Comparison of ENCODE assay signal across 23 cellular contexts in the genomic region with DNA sequence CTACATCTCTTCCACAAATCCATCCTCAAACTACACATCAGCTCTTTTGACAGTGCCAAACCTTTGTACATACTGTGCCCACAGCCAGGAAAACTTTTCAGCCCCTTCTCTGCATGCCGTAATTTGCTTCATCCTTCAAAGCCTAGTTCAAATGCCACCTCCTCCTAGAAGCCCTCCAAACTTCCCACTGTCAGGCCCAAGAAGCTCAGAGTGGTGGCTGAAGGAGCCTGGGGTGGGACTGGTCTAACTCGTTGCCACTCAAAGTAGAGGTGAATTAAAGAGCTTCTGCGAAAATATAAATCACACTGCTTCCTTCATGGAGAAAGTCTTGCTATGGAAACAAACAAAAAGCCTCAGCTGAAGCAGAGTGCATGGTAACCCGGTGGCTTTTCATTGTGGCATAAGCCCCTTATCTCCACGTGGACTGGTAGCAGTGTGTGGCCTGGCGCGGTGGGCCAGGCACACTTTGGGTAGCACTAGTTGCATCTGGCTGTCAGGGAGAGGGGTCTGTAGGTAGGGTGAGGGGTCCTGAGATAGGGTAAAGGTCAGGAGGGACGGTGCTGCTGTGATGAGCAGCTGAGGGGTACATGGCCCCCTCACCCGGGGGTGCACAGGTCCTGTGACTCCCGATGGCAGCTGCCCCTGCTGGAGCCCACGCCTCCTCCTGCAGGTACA.
A peak's percentile ranks its signal among the peaks of the same experiment; 100 is the strongest.
DNase-seq lines count a peak whose midpoint lies in the region; ATAC-seq and TF ChIP-seq lines count a peak whose summit lies in the region.
"Had no signal": no experiment of that assay in that cellular context is flagged by ENCODE, and none has a peak within 500 bp of the region (broad histone marks: within the 10 kb centered on the region; RNA-seq: fewer than 3 reads in every experiment).

No MANE protein-coding gene starts in this region.

- no peaks in the 10 kb centered on the region for H3K79me1 ChIP-seq in IMR-90 (ENCODE audit: low read depth in 1 of 2, low read length in 2 of 2)

- peak; percentile 8 for DNase-seq in activated T-cell treated with anti-CD3 and anti-CD28 coated beads, Interleukin-2, amount 50 U/mL, for 1 hour
- no peak for DNase-seq in activated T-cell treated with anti-CD3 and anti-CD28 coated beads, Interleukin-2, amount 50 U/mL, for 4 hours
- DNase-seq in IMR-90 (no peak), osteoblast (ENCODE audit: insufficient read length, low spot score, missing footprints) (peak; percentile 76), glutamatergic neuron (no peak), H4 (ENCODE audit: low spot score) (no peak)
- no peak for DNase-seq in stimulated activated effector memory CD8-positive, alpha-beta T cell treated with anti-CD3 and anti-CD28 coated beads, Interleukin-12 subunit alpha, Interleukin-12 subunit beta, amount 100 ng/mL, for 72 hours (ENCODE audit: low spot score in 2 of 2)
- DNase-seq: AML-193; CD8-positive, alpha-beta T cell; KBM-7; NCI-H1105 treated with DMSO at 0.1 percent for 48 hours; NCI-H146; NCI-H1930; NCI-H446; NCI-H526; NCI-H82; NK-92 treated with Interleukin-12 subunit alpha and Interleukin-12 subunit beta, amount 100 ng/mL, for 24 hours; PC-3 had no signal

- no peak for ATAC-seq in activated T-cell treated with anti-CD3 and anti-CD28 coated beads, Interleukin-2, amount 50 U/mL, for 4 hours
- ATAC-seq in IMR-90 (ENCODE audit: low read depth), result no peak
- no peak for ATAC-seq in stimulated activated effector memory CD8-positive, alpha-beta T cell treated with anti-CD3 and anti-CD28 coated beads, Interleukin-12 subunit alpha, Interleukin-12 subunit beta, amount 100 ng/mL, for 72 hours
- ATAC-seq: CD8-positive, alpha-beta T cell; GM12878; HepG2; PC-3 had no signal

- no peaks in the 10 kb centered on the region for H3K4me1 Mint-ChIP-seq in activated T-cell treated with anti-CD3 and anti-CD28 coated beads, Interleukin-2, amount 50 U/mL, for 4 hours (ENCODE audit: low read depth)
- H3K4me1 Mint-ChIP-seq in glutamatergic neuron (ENCODE audit: low read depth, unreplicated experiment), result no peaks in the 10 kb centered on the region
- H3K4me1 Mint-ChIP-seq in stimulated activated effector memory CD8-positive, alpha-beta T cell treated with anti-CD3 and anti-CD28 coated beads, Interleukin-12 subunit alpha, Interleukin-12 subunit beta, amount 100 ng/mL, for 72 hours, result peaks cover 15% of the 10 kb centered on the region

- TF ChIP-seq RAD21 in IMR-90 (IDR thresholded peaks at IDR 0.05; ENCODE audit: low read length), result no peak

- TF ChIP-seq CTCF in IMR-90 (conservative IDR thresholded peaks at IDR 0.05; ENCODE audit: low read depth, low read length) (no peak), osteoblast (IDR thresholded peaks at IDR 0.05; ENCODE audit: extremely low read depth, low read depth, low read length) (no peak), glutamatergic neuron (IDR thresholded peaks at IDR 0.05; ENCODE audit: partially characterized antibody, unreplicated experiment) (no peak)

- H2BK120ac ChIP-seq in IMR-90 (ENCODE audit: low read depth, low read length), result no peak overlapping the region

- H3K9me1 ChIP-seq in IMR-90 (ENCODE audit: insufficient read depth, low read length), result no peaks in the 10 kb centered on the region; the same call in 1 of the 2 replicates

- intact Hi-C loops in IMR-90 (cut with micrococcal nuclease), result no loop called here

- H3K36me3 ChIP-seq in IMR-90 (ENCODE audit: control insufficient read depth, insufficient read depth, low read length), result no peaks in the 10 kb centered on the region
- H3K36me3 ChIP-seq in osteoblast (ENCODE audit: insufficient read depth, low read length), result no peaks in the 10 kb centered on the region

- H4K8ac ChIP-seq in IMR-90 (ENCODE audit: low read depth in 2 of 2, low read length in 2 of 2), result no peak overlapping the region

- CTCF ChIA-PET in IMR-90 (lab: Yijun Ruan, JAX), result no interaction called here

- H3K27ac ChIP-seq in IMR-90 (ENCODE audit: insufficient read depth, low read length) (no peak overlapping the region), osteoblast (ENCODE audit: low read depth, low read length) (no peak overlapping the region)
- H3K27ac ChIP-seq: C4-2B had no signal

- peak overlapping the region; percentile 78 for H2AK9ac ChIP-seq in IMR-90 (replicated peaks; ENCODE audit: low read depth, low read length, poor library complexity)

- H3K27me3 Mint-ChIP-seq in activated T-cell treated with anti-CD3 and anti-CD28 coated beads, Interleukin-2, amount 50 U/mL, for 4 hours (ENCODE audit: low read depth), result no peaks in the 10 kb centered on the region
- H3K27me3 Mint-ChIP-seq in glutamatergic neuron (ENCODE audit: unreplicated experiment), result peaks cover 6% of the 10 kb centered on the region

- 40% methylated on average over 1 of the region's 11 CpGs; no CpG with 5 or more reads in 1 of the 2 experiments for WGBS in IMR-90 (ENCODE audit: extremely low coverage in 2 of 2, insufficient read length in 1 of 2), 2 experiments

- BruUV-seq in IMR-90 (replicated peaks; lab: Mats Ljungman, UMichigan), result no TSS peak

- no peak overlapping the region for H3K4ac ChIP-seq in IMR-90 (ENCODE audit: low read depth, low read length)

- no peak overlapping the region for H2AK5ac ChIP-seq in IMR-90 (ENCODE audit: low read depth, low read length)

- POLR2A ChIA-PET in IMR-90 (lab: Charles Lee; ENCODE audit: unreplicated experiment), result no interaction called here

- dilution Hi-C loops in IMR-90 (cut with HindIII; ENCODE audit: low sequenced_read_pairs, unreplicated experiment), result no loop called here

- no peak overlapping the region for H3K4me3 Mint-ChIP-seq in activated T-cell treated with anti-CD3 and anti-CD28 coated beads, Interleukin-2, amount 50 U/mL, for 4 hours
- no peak overlapping the region for H3K4me3 Mint-ChIP-seq in glutamatergic neuron (ENCODE audit: unreplicated experiment)
- no peak overlapping the region for H3K4me3 Mint-ChIP-seq in stimulated activated effector memory CD8-positive, alpha-beta T cell treated with anti-CD3 and anti-CD28 coated beads, Interleukin-12 subunit alpha, Interleukin-12 subunit beta, amount 100 ng/mL, for 72 hours
- H3K4me3 Mint-ChIP-seq: CD8-positive, alpha-beta T cell had no signal

- no peak overlapping the region for H2BK20ac ChIP-seq in IMR-90 (ENCODE audit: low read depth, low read length)

- H3K4me2 ChIP-seq in IMR-90 (ENCODE audit: low read depth, low read length) (no peak overlapping the region), osteoblast (ENCODE audit: insufficient read depth, low read length) (no peak overlapping the region)
- H3K4me2 ChIP-seq: SK-N-SH had no signal

- H3K9me3 ChIP-seq in IMR-90 (ENCODE audit: control insufficient read depth, insufficient read depth, low read length) (no peaks in the 10 kb centered on the region), osteoblast (ENCODE audit: low read depth, low read length) (no peaks in the 10 kb centered on the region)
- H3K9me3 ChIP-seq: Caco-2, SK-N-SH had no signal

- H3K27ac Mint-ChIP-seq in glutamatergic neuron (ENCODE audit: unreplicated experiment), result no peak overlapping the region
- H3K27ac Mint-ChIP-seq in stimulated activated effector memory CD8-positive, alpha-beta T cell treated with anti-CD3 and anti-CD28 coated beads, Interleukin-12 subunit alpha, Interleukin-12 subunit beta, amount 100 ng/mL, for 72 hours, result no peak overlapping the region
- H3K27ac Mint-ChIP-seq: CD8-positive, alpha-beta T cell had no signal

- no peak overlapping the region for H3K56ac ChIP-seq in IMR-90 (ENCODE audit: extremely low read depth, insufficient read depth, low read length)

- no peaks in the 10 kb centered on the region for H3K4me1 ChIP-seq in IMR-90 (ENCODE audit: control insufficient read depth, insufficient read depth, low read length)
- no peaks in the 10 kb centered on the region for H3K4me1 ChIP-seq in osteoblast (ENCODE audit: insufficient read depth, low read length)
- H3K4me1 ChIP-seq: Caco-2 had no signal

- H4K5ac ChIP-seq in IMR-90 (ENCODE audit: low read depth, low read length), result no peak overlapping the region

- no peak overlapping the region for H3K9ac ChIP-seq in IMR-90 (ENCODE audit: low read depth, low read length)
- H3K9ac ChIP-seq: SK-N-SH had no signal

- H4K20me1 ChIP-seq in IMR-90 (ENCODE audit: insufficient read depth, low read length), result no peaks in the 10 kb centered on the region
- no peaks in the 10 kb centered on the region for H4K20me1 ChIP-seq in osteoblast (ENCODE audit: insufficient read depth, low read length)

- TF ChIP-seq POLR2A in IMR-90 (IDR thresholded peaks at IDR 0.05; ENCODE audit: low read depth, low read length), result no peak

- H2BK5ac ChIP-seq in IMR-90 (ENCODE audit: low read depth, low read length, poor library complexity, severe bottlenecking), result no peak overlapping the region

- no peak overlapping the region for H3K23ac ChIP-seq in IMR-90 (ENCODE audit: low read depth, low read length)

- H3K27me3 ChIP-seq in IMR-90 (ENCODE audit: control insufficient read depth, insufficient read depth, low read length) (peaks cover 10% of the 10 kb centered on the region), osteoblast (ENCODE audit: insufficient read depth, low read length) (no peaks in the 10 kb centered on the region)

- no peak overlapping the region for H2BK15ac ChIP-seq in IMR-90 (ENCODE audit: low read depth, low read length)

- H3K14ac ChIP-seq in IMR-90 (replicated peaks; ENCODE audit: low read depth, low read length), result no peak overlapping the region

- H3K36me3 Mint-ChIP-seq in activated T-cell treated with anti-CD3 and anti-CD28 coated beads, Interleukin-2, amount 50 U/mL, for 4 hours (ENCODE audit: insufficient read depth), result no peaks in the 10 kb centered on the region
- no peaks in the 10 kb centered on the region for H3K36me3 Mint-ChIP-seq in glutamatergic neuron (ENCODE audit: unreplicated experiment)
- no peaks in the 10 kb centered on the region for H3K36me3 Mint-ChIP-seq in stimulated activated effector memory CD8-positive, alpha-beta T cell treated with anti-CD3 and anti-CD28 coated beads, Interleukin-12 subunit alpha, Interleukin-12 subunit beta, amount 100 ng/mL, for 72 hours
- H3K36me3 Mint-ChIP-seq: CD8-positive, alpha-beta T cell had no signal

- H3K9me3 Mint-ChIP-seq in activated T-cell treated with anti-CD3 and anti-CD28 coated beads, Interleukin-2, amount 50 U/mL, for 4 hours, result no peaks in the 10 kb centered on the region
- H3K9me3 Mint-ChIP-seq in glutamatergic neuron (ENCODE audit: unreplicated experiment), result peaks cover 4% of the 10 kb centered on the region
- no peaks in the 10 kb centered on the region for H3K9me3 Mint-ChIP-seq in stimulated activated effector memory CD8-positive, alpha-beta T cell treated with anti-CD3 and anti-CD28 coated beads, Interleukin-12 subunit alpha, Interleukin-12 subunit beta, amount 100 ng/mL, for 72 hours
- H3K9me3 Mint-ChIP-seq: CD8-positive, alpha-beta T cell had no signal

- H3K4me3 ChIP-seq in IMR-90 (ENCODE audit: insufficient read depth, low read depth, low read length) (no peak overlapping the region), osteoblast (ENCODE audit: insufficient read depth, low read length) (no peak overlapping the region)
- H3K4me3 ChIP-seq: GM12878 had no signal

- no peaks in the 10 kb centered on the region for H3K79me2 ChIP-seq in osteoblast (ENCODE audit: insufficient read depth, low read length)

- in situ Hi-C loops in IMR-90 (cut with MboI; ENCODE audit: low sequenced_read_pairs), result no loop called here

- H3K18ac ChIP-seq in IMR-90 (ENCODE audit: low read depth, low read length), result no peak overlapping the region

- no peak overlapping the region for H2AFZ ChIP-seq in IMR-90 (replicated peaks; ENCODE audit: low read length, poor library complexity)
- H2AFZ ChIP-seq in osteoblast (ENCODE audit: low read length), result no peak overlapping the region

- no peak overlapping the region for H4K91ac ChIP-seq in IMR-90 (ENCODE audit: insufficient read depth, low read depth, low read length)

Comparison
In these comparisons a context has a peak if more than half of its experiments do, and no peak if none do; other contexts are left out.
1. DNase-seq: peak in activated T-cell treated with anti-CD3 and anti-CD28 coated beads, Interleukin-2, amount 50 U/mL, for 1 hour (single experiment) and osteoblast (single experiment); none in activated T-cell treated with anti-CD3 and anti-CD28 coated beads, Interleukin-2, amount 50 U/mL, for 4 hours (single experiment), IMR-90 (single experiment), glutamatergic neuron (single experiment), stimulated activated effector memory CD8-positive, alpha-beta T cell treated with anti-CD3 and anti-CD28 coated beads, Interleukin-12 subunit alpha, Interleukin-12 subunit beta, amount 100 ng/mL, for 72 hours (0 of 2) and H4 (single experiment).